Comparison of ENCODE assay signal across 18 cellular contexts in genomic region chr1:38025233-38025632, GRCh38. TPM values are rescaled to one million over a fixed set of nuclear protein-coding genes. Genes with fewer than 3 reads are reported as not detected.
A peak's percentile ranks its signal among the peaks of the same experiment; 100 is the strongest.
DNase-seq lines count a peak whose midpoint lies in the region; ATAC-seq, FAIRE-seq and TF ChIP-seq lines count a peak whose summit lies in the region.
"Had no signal": no experiment of that assay in that cellular context is flagged by ENCODE, and none has a peak within 500 bp of the region (broad histone marks: within the 10 kb centered on the region; RNA-seq: fewer than 3 reads in every experiment).

No MANE protein-coding gene starts in this region.

- no peak for TF ChIP-seq CTCF in RWPE2 (IDR thresholded peaks at IDR 0.05; ENCODE audit: poor library complexity, severe bottlenecking)
- TF ChIP-seq CTCF in mammary epithelial cell (conservative IDR thresholded peaks at IDR 0.05 in 1 of 2, IDR thresholded peaks at IDR 0.05 in 1 of 2; ENCODE audit: extremely low read depth in 1 of 2, insufficient read depth in 1 of 2, low read depth in 1 of 2, low read length in 2 of 2): no peak
- TF ChIP-seq CTCF in foreskin keratinocyte (conservative IDR thresholded peaks at IDR 0.05): no peak

- no peak for FAIRE-seq in HTR-8/SVneo (lab: Jason Lieb, UNC)

- no peak overlapping the region for H3K4me3 Mint-ChIP-seq in stimulated activated naive B cell treated with anti-CD40 and anti-IgM and Interleukin-4, amounts not matched to agents 10 μg/mL and 1 μg/mL and 100 μg/mL, for 72 hours

- H3K4me2 ChIP-seq in mammary epithelial cell (ENCODE audit: insufficient read depth, low read depth, low read length): peak overlapping the region; percentile 7

- H3K4me1 ChIP-seq in RWPE2 (ENCODE audit: insufficient read depth, poor library complexity, severe bottlenecking) (peaks cover 42% of the 10 kb centered on the region), mammary epithelial cell (ENCODE audit: insufficient read depth, low read length) (peaks cover 55% of the 10 kb centered on the region), foreskin keratinocyte (peaks cover 51% of the 10 kb centered on the region)

- H3K9ac ChIP-seq in mammary epithelial cell (ENCODE audit: insufficient read depth, low read length): no peak overlapping the region

- ATAC-seq in RWPE2 (ENCODE audit: low read depth): no peak
- no peak for ATAC-seq in foreskin keratinocyte
- no peak for ATAC-seq in stimulated activated naive B cell treated with anti-CD40 and anti-IgM and Interleukin-4, amounts not matched to agents 10 μg/mL and 1 μg/mL and 100 μg/mL, for 72 hours (replicated peaks)
- ATAC-seq: Panc1 had no signal

- peaks cover 35 to 42% of the 10 kb centered on the region in 2 donors for H3K4me1 Mint-ChIP-seq in stimulated activated naive B cell treated with anti-CD40 and anti-IgM and Interleukin-4, amounts not matched to agents 10 μg/mL and 1 μg/mL and 100 μg/mL, for 72 hours

- H3K27ac ChIP-seq in RWPE2 (ENCODE audit: poor library complexity, severe bottlenecking) (peak overlapping the region; percentile 90), mammary epithelial cell (ENCODE audit: insufficient read depth, low read depth, low read length) (peak overlapping the region; percentile 33), foreskin keratinocyte (peak overlapping the region; percentile 97)

- H3K4me3 ChIP-seq in RWPE2 (ENCODE audit: severe bottlenecking) (no peak overlapping the region), mammary epithelial cell (replicated peaks in 1 of 3; ENCODE audit: insufficient read depth in 1 of 3, low read depth in 2 of 3, low read length in 3 of 3) (no peak overlapping the region)
- H3K4me3 ChIP-seq: BLaER1 treated with 17β-estradiol and CSF1 and Interleukin-3, amounts not matched to agents 10 nM and 100 nM had no signal

- H3K36me3 Mint-ChIP-seq in stimulated activated naive B cell treated with anti-CD40 and anti-IgM and Interleukin-4, amounts not matched to agents 10 μg/mL and 1 μg/mL and 100 μg/mL, for 72 hours: peaks cover 19 to 38% of the 10 kb centered on the region in 2 donors

- in situ Hi-C loops in mammary epithelial cell (cut with MboI; ENCODE audit: low sequenced_read_pairs in 2 of 2): loop anchor here (5.0 to 25.0 kb wide), 3 partner anchors 562 to 807 kb away; no protein-coding TSS in a partner anchor

- peaks cover 9% of the 10 kb centered on the region for H3K79me2 ChIP-seq in mammary epithelial cell (ENCODE audit: insufficient read depth, low read length)

- WGBS in mammary epithelial cell (ENCODE audit: low coverage, missing lambda C conversion rate): 61% methylated on average over 2 of the region's 2 CpGs

- DNase-seq in RWPE2 (ENCODE audit: low spot score) (no peak), mammary epithelial cell (no peak), foreskin keratinocyte (peak; percentile 68 to 86), COLO829 (ENCODE audit: low spot score) (no peak), HTR-8/SVneo (ENCODE audit: insufficient read length, low spot score) (no peak), pons (ENCODE audit: low spot score) (no peak)
- no peak for DNase-seq in stimulated activated naive B cell treated with anti-CD40 and anti-IgM and Interleukin-4, amounts not matched to agents 10 μg/mL and 1 μg/mL and 100 μg/mL, for 72 hours
- DNase-seq: DMS 273 treated with DMSO at 0.1 percent for 48 hours, IMR-90, NCI-H1417 treated with DMSO at 0.1 percent for 48 hours, NCI-H2029, NCI-H2171 treated with DMSO at 0.1 percent for 48 hours, NCI-H774, SHP77 treated with DMSO at 0.1 percent for 48 hours had no signal

- H3K36me3 ChIP-seq in RWPE2 (ENCODE audit: low read depth) (peaks cover 58% of the 10 kb centered on the region), mammary epithelial cell (ENCODE audit: insufficient read depth, low read length) (peaks cover 25% of the 10 kb centered on the region)

- H3K9me3 Mint-ChIP-seq in stimulated activated naive B cell treated with anti-CD40 and anti-IgM and Interleukin-4, amounts not matched to agents 10 μg/mL and 1 μg/mL and 100 μg/mL, for 72 hours: no peaks in the 10 kb centered on the region

- no peaks in the 10 kb centered on the region for H3K27me3 ChIP-seq in RWPE2 (ENCODE audit: insufficient read depth, poor library complexity, severe bottlenecking)
- H3K27me3 ChIP-seq in mammary epithelial cell (ENCODE audit: insufficient read depth, low read length): no peaks in the 10 kb centered on the region
- H3K27me3 ChIP-seq in foreskin keratinocyte: no peaks in the 10 kb centered on the region
- H3K27me3 ChIP-seq: BLaER1 treated with 17β-estradiol and CSF1 and Interleukin-3, amounts not matched to agents 10 nM and 100 nM had no signal

- CTCF ChIA-PET in mammary epithelial cell (lab: Charles Lee; ENCODE audit: low non-redundant PET): no interaction called here

- no TSS peak for BruUV-seq in mammary epithelial cell (replicated peaks; lab: Mats Ljungman, UMichigan)

- dilution Hi-C loops in mammary epithelial cell (cut with HindIII; ENCODE audit: low sequenced_read_pairs): no loop called here

- intact Hi-C loops in mammary epithelial cell (cut with micrococcal nuclease): loop anchor here (5.0 to 10.0 kb wide), 6 partner anchors 92 to 1067 kb away; no protein-coding TSS in a partner anchor

- H3K27me3 Mint-ChIP-seq in stimulated activated naive B cell treated with anti-CD40 and anti-IgM and Interleukin-4, amounts not matched to agents 10 μg/mL and 1 μg/mL and 100 μg/mL, for 72 hours: no peaks in the 10 kb centered on the region

- peak overlapping the region; percentile 31 for H3K27ac Mint-ChIP-seq in stimulated activated naive B cell treated with anti-CD40 and anti-IgM and Interleukin-4, amounts not matched to agents 10 μg/mL and 1 μg/mL and 100 μg/mL, for 72 hours

- H4K20me1 ChIP-seq in mammary epithelial cell (ENCODE audit: insufficient read depth, low read length): no peaks in the 10 kb centered on the region

- H2AFZ ChIP-seq in mammary epithelial cell (ENCODE audit: low read depth, low read length): no peak overlapping the region

- H3K9me3 ChIP-seq in RWPE2 (ENCODE audit: severe bottlenecking) (no peaks in the 10 kb centered on the region), mammary epithelial cell (replicated peaks; ENCODE audit: insufficient read depth, low read length) (no peaks in the 10 kb centered on the region)
- H3K9me3 ChIP-seq: BLaER1 treated with 17β-estradiol and CSF1 and Interleukin-3, amounts not matched to agents 10 nM and 100 nM had no signal

RNA-seq across cellular contexts. Expression of gene UTP11, which starts 12.7 kb away (rescaled TPM):
- total RNA-seq in mammary epithelial cell (10 to 100 TPM; 34.0 to 42.1 TPM), foreskin keratinocyte (51.0 and 65.2 TPM in 2 replicates)
- polyA plus RNA-seq in mammary epithelial cell (27.0 TPM), foreskin keratinocyte (50.6 and 64.0 TPM in 2 replicates)
- 11.9 TPM for polyA minus RNA-seq in mammary epithelial cell

RNA-seq across cellular contexts. Expression of gene FHL3, which starts 19.9 kb away (rescaled TPM):
- total RNA-seq in mammary epithelial cell: 10 to 100 TPM; 21.5 to 29.0 TPM
- polyA plus RNA-seq in mammary epithelial cell: 15.6 TPM
- 77.3 TPM for polyA minus RNA-seq in mammary epithelial cell
- 12.1 and 15.8 TPM in 2 replicates for total RNA-seq in foreskin keratinocyte
- polyA plus RNA-seq in foreskin keratinocyte: 22.9 and 32.8 TPM in 2 replicates

RNA-seq across cellular contexts. Expression of gene POU3F1, which starts 21.4 kb away (rescaled TPM):
- under 1 TPM; 0.17 to 0.59 TPM for total RNA-seq in mammary epithelial cell
- 0.05 TPM for polyA plus RNA-seq in mammary epithelial cell
- not detected for polyA minus RNA-seq in mammary epithelial cell
- total RNA-seq in foreskin keratinocyte: 0.14 and 0.25 TPM in 2 replicates
- polyA plus RNA-seq in foreskin keratinocyte: 0.08 and 0.12 TPM in 2 replicates
- total RNA-seq: IMR-90, LHCN-M2, NCI-H460 had no signal
- polyA plus RNA-seq: IMR-90 had no signal

RNA-seq across cellular contexts. Expression of gene SF3A3, which starts 35.4 kb away (rescaled TPM):
- total RNA-seq in mammary epithelial cell: 10 to 100 TPM; 55.7 to 73.8 TPM
- 45.0 TPM for polyA plus RNA-seq in mammary epithelial cell
- polyA minus RNA-seq in mammary epithelial cell: 304 TPM
- 77.6 and 102 TPM in 2 replicates for total RNA-seq in foreskin keratinocyte
- polyA plus RNA-seq in foreskin keratinocyte: 40.1 and 49.1 TPM in 2 replicates

Comparison
In these comparisons a context has a peak if more than half of its experiments do, and no peak if none do; other contexts are left out.
1. DNase-seq: peak in foreskin keratinocyte (2 of 2); none in RWPE2 (single experiment), mammary epithelial cell (single experiment), stimulated activated naive B cell treated with anti-CD40 and anti-IgM and Interleukin-4, amounts not matched to agents 10 μg/mL and 1 μg/mL and 100 μg/mL, for 72 hours (single experiment), COLO829 (single experiment), HTR-8/SVneo (single experiment) and pons (single experiment).
2. H3K27ac ChIP-seq: peak in every context shown above with its lines; median percentile 97 in foreskin keratinocyte; 90 in RWPE2; 33 in mammary epithelial cell.